ENCODE assay signal across 9 cellular contexts in the genomic region with DNA sequence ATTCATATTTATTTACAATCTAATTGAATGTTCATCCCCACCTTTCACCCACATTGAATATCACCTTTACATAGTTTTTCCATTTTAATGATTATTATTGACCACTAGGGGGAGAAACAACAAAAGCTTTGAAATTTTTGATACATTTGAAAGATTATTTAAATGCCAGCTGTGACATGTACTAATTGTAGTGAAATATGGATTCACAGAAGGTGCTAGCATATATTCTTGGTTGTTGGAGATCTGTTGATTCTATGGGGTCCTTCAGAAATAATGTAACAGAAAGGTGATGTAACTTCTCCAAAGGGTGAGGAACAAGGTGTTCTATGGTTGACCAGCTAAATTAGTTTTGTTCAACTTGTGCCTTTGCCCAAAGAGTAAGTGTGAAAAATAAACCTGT. TPM values are rescaled to one million over a fixed set of nuclear protein-coding genes. Genes with fewer than 3 reads are reported as not detected.
A peak's percentile ranks its signal among the peaks of the same experiment; 100 is the strongest.
DNase-seq lines count a peak whose midpoint lies in the region; ATAC-seq, FAIRE-seq and TF ChIP-seq lines count a peak whose summit lies in the region.
"Had no signal": no experiment of that assay in that cellular context is flagged by ENCODE, and none has a peak within 500 bp of the region (broad histone marks: within the 10 kb centered on the region; RNA-seq: fewer than 3 reads in every experiment).

No MANE protein-coding gene starts in this region.

- peak; percentile 23 for DNase-seq in GM10248 (ENCODE audit: extremely low spot score)
- peak; percentile 37 for DNase-seq in NCI-H1694 (lab: John Stamatoyannopoulos, UW)
- DNase-seq in K562 (ENCODE audit: extremely low read depth in 1 of 4, low spot score in 3 of 4): peak; percentile 9 to 21 (median 14)
- DNase-seq in lung microvascular endothelial cell (ENCODE audit: low read depth in 2 of 2): peak; percentile 24 to 51
- no peak for DNase-seq in activated CD4-positive, alpha-beta T cell treated with anti-CD3 and anti-CD28 coated beads for 4 hours
- DNase-seq in activated naive CD4-positive, alpha-beta T cell (lab: John Stamatoyannopoulos, UW): no peak

- no peaks in the 10 kb centered on the region; a peak in 1 of 5 replicates for H3K27me3 ChIP-seq in K562 (ENCODE audit: control insufficient read depth in 2 of 2, insufficient read depth in 2 of 2, low read length in 2 of 2)

- intact Hi-C loops in K562 (cut with micrococcal nuclease): loop anchor here (5.0 to 10.0 kb wide), 2 partner anchors 275 to 742 kb away; no protein-coding TSS in a partner anchor

- TF ChIP-seq RAD21 in K562 (CRISPR knock-in tag; conservative IDR thresholded peaks at IDR 0.05 in 1 of 2, IDR thresholded peaks at IDR 0.05 in 1 of 2): peak; percentile 41 to 70; a peak in 3 of 4 replicates

- no peak overlapping the region for H3K9ac ChIP-seq in K562 (ENCODE audit: insufficient read depth in 1 of 2, low read depth in 2 of 2, low read length in 2 of 2)

- no peak overlapping the region for H3K4me2 ChIP-seq in K562 (ENCODE audit: insufficient read depth, low read length)

- no peak for ATAC-seq in K562
- ATAC-seq in GM18870 (IDR thresholded peaks at IDR 0.05; ENCODE audit: unreplicated experiment): no peak

- TF ChIP-seq CTCF in GM10248 (IDR thresholded peaks at IDR 0.05; ENCODE audit: control extremely low read depth, extremely low read depth, low read depth, missing control alignments): peak; percentile 48
- TF ChIP-seq CTCF in K562 (IDR thresholded peaks at IDR 0.05 in 2 of 3, conservative IDR thresholded peaks at IDR 0.05 in 1 of 3; ENCODE audit: insufficient read depth in 2 of 3, low read depth in 1 of 3, low read length in 3 of 3): peak in 2 of 3 experiments; percentile 9 to 49; a peak in 3 of 6 replicates

- no peaks in the 10 kb centered on the region for H3K79me2 ChIP-seq in K562 (ENCODE audit: control insufficient read depth, insufficient read depth, low read length)

- in situ Hi-C loops in K562 (cut with MboI): loop anchor here (10.0 to 25.0 kb wide), 2 partner anchors 752 to 955 kb away; no protein-coding TSS in a partner anchor

- H2AFZ ChIP-seq in K562 (ENCODE audit: low read depth, low read length): no peak overlapping the region

- no peaks in the 10 kb centered on the region for H3K9me3 ChIP-seq in K562 (replicated peaks; ENCODE audit: control insufficient read depth, insufficient read depth, low read depth, low read length)

- no peak overlapping the region for H3K4me3 ChIP-seq in K562

- CTCF ChIA-PET in GM10248 (lab: Yijun Ruan, JAX): interaction anchor here (0.7 to 2.7 kb wide), 17 partner anchors 9 to 749 kb away, joined by 3 to 15 read pairs (median 5); a partner anchor contains a TSS
- CTCF ChIA-PET in K562 (lab: Yijun Ruan, JAX; ENCODE audit: low intra/inter-chr PET ratio): interaction anchor here (0.7 kb wide), 1 partner anchor 959 kb away, joined by 4 read pairs; no protein-coding TSS in a partner anchor

- no peak for TF ChIP-seq POLR2A in K562 (conservative IDR thresholded peaks at IDR 0.05)

- no peaks in the 10 kb centered on the region for H3K36me3 ChIP-seq in K562 (ENCODE audit: control insufficient read depth, insufficient read depth, low read length)

- H3K9me1 ChIP-seq in K562 (ENCODE audit: control insufficient read depth, insufficient read depth, low read length): no peaks in the 10 kb centered on the region

- TF ChIP-seq EP300 in K562 (IDR thresholded peaks at IDR 0.05; ENCODE audit: low read length): no peak

- FAIRE-seq in K562 (lab: Jason Lieb, UNC): no peak

- no peak overlapping the region for H3K27ac ChIP-seq in K562 (ENCODE audit: extremely low read depth, low read depth, low read length)

- no peaks in the 10 kb centered on the region for H3K4me1 ChIP-seq in K562 (replicated peaks in 1 of 2; ENCODE audit: control insufficient read depth in 2 of 2, insufficient read depth in 2 of 2, low read length in 2 of 2)

- POLR2A ChIA-PET in GM10248 (lab: Yijun Ruan, JAX): no interaction called here
- POLR2A ChIA-PET in K562 (lab: Yijun Ruan, JAX): interaction anchor here (0.7 kb wide), 1 partner anchor 91 kb away, joined by 3 read pairs; no protein-coding TSS in a partner anchor

- no peaks in the 10 kb centered on the region for H4K20me1 ChIP-seq in K562 (replicated peaks; ENCODE audit: control insufficient read depth, insufficient read depth, low read length)

- BruUV-seq in K562 (replicated peaks; lab: Mats Ljungman, UMichigan): no TSS peak

TF ChIP-seq in K562, 482 proteins besides CTCF, POLR2A, EP300 and RAD21 (continues in another document):
- TF ChIP-seq SMARCB1 (IDR thresholded peaks at IDR 0.05; ENCODE audit: insufficient read length, low read depth) (no peak), HDGF (IDR thresholded peaks at IDR 0.05) (no peak), ZNF347 (CRISPR knock-in tag; IDR thresholded peaks at IDR 0.05; ENCODE audit: low read depth) (no peak)
- TF ChIP-seq, protein P1, sequence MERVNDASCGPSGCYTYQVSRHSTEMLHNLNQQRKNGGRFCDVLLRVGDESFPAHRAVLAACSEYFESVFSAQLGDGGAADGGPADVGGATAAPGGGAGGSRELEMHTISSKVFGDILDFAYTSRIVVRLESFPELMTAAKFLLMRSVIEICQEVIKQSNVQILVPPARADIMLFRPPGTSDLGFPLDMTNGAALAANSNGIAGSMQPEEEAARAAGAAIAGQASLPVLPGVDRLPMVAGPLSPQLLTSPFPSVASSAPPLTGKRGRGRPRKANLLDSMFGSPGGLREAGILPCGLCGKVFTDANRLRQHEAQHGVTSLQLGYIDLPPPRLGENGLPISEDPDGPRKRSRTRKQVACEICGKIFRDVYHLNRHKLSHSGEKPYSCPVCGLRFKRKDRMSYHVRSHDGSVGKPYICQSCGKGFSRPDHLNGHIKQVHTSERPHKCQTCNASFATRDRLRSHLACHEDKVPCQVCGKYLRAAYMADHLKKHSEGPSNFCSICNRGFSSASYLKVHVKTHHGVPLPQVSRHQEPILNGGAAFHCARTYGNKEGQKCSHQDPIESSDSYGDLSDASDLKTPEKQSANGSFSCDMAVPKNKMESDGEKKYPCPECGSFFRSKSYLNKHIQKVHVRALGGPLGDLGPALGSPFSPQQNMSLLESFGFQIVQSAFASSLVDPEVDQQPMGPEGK (CRISPR knock-in tag; IDR thresholded peaks at IDR 0.05; ENCODE audit: borderline replicate concordance): no peak

RNA-seq across cellular contexts. Expression of a gene that starts 22.4 kb away (rescaled TPM):
- total RNA-seq in K562 (2011; cell fraction: chromatin; rRNA removed; ENCODE audit: low replicate concordance): not detected in 2 replicates
- total RNA-seq in K562 (2011; cell fraction: nucleolus; rRNA removed): not detected in 2 replicates
- total RNA-seq in K562 (2011; cell fraction: nucleoplasm; rRNA removed): not detected in 2 replicates
- total RNA-seq in K562 (2014; rRNA removed): not detected in 2 replicates
- not detected in 2 replicates for total RNA-seq in K562 (2014; rRNA removed; fragmentation: Illumina TruSeq; extraction: Trizol)
- not detected in 2 replicates for total RNA-seq in K562 (2015; rRNA removed; fragmentation: Illumina TruSeq; extraction: Trizol)
- not detected in 2 replicates for total RNA-seq in K562 (2021)
- polyA plus RNA-seq in K562 (2011; rRNA removed): not detected in 2 replicates
- polyA plus RNA-seq in K562 (2011; cell fraction: cytosol; rRNA removed): not detected in 2 replicates
- not detected in 2 replicates for polyA plus RNA-seq in K562 (2011; cell fraction: nucleus; rRNA removed)
- not detected in 2 replicates for polyA plus RNA-seq in K562 (2012)
- polyA plus RNA-seq in K562 (2014; fragmentation: Illumina TruSeq; extraction: Trizol): not detected in 2 replicates
- polyA plus RNA-seq in K562 (2014; fragmentation: Nextera tagmentation; extraction: Ambion mirVana): not detected
- polyA plus RNA-seq in K562 (2014; rRNA removed): not detected in 2 replicates
- polyA minus RNA-seq in K562 (2011; rRNA and poly(A)+ RNA removed): not detected in 2 replicates
- not detected in 2 replicates for polyA minus RNA-seq in K562 (2011; cell fraction: cytosol; rRNA and poly(A)+ RNA removed)
- polyA minus RNA-seq in K562 (2011; cell fraction: nucleus; rRNA and poly(A)+ RNA removed): not detected in 2 replicates
- not detected in 2 replicates for total RNA-seq in lung microvascular endothelial cell
- total RNA-seq: skeletal muscle tissue; T-helper 2 cell treated with Interferon-gamma antibody and Interleukin-4, amounts not matched to agents 100 ng/mL and 5 ng/mL, for 36 hours had no signal

RNA-seq across cellular contexts. Expression of a gene that starts 51.0 kb away (rescaled TPM):
- total RNA-seq in K562 (2011; cell fraction: chromatin; rRNA removed; ENCODE audit: low replicate concordance): 14.5 and 26.8 TPM in 2 replicates
- 7.5 and 8.6 TPM in 2 replicates for total RNA-seq in K562 (2011; cell fraction: nucleolus; rRNA removed)
- total RNA-seq in K562 (2011; cell fraction: nucleoplasm; rRNA removed): 12.7 and 16.0 TPM in 2 replicates
- total RNA-seq in K562 (2014; rRNA removed) (4.5 and 5.4 TPM in 2 replicates), K562 (2014; rRNA removed; fragmentation: Illumina TruSeq; extraction: Trizol) (8.7 and 9.6 TPM in 2 replicates), K562 (2015; rRNA removed; fragmentation: Illumina TruSeq; extraction: Trizol) (6.5 and 7.8 TPM in 2 replicates), K562 (2021) (5.5 and 6.6 TPM in 2 replicates), lung microvascular endothelial cell (2.4 and 3.7 TPM in 2 replicates)
- polyA plus RNA-seq in K562 (2011; rRNA removed) (5.9 and 7.7 TPM in 2 replicates), K562 (2014; fragmentation: Illumina TruSeq; extraction: Trizol) (4.8 and 5.8 TPM in 2 replicates), K562 (2014; fragmentation: Nextera tagmentation; extraction: Ambion mirVana) (1 to 10 TPM; 3.2 to 3.6 TPM), K562 (2014; rRNA removed) (4.7 and 6.1 TPM in 2 replicates)
- 1.5 and 3.4 TPM in 2 replicates for polyA plus RNA-seq in K562 (2011; cell fraction: cytosol; rRNA removed)
- 2.1 TPM in 2 replicates for polyA plus RNA-seq in K562 (2011; cell fraction: nucleus; rRNA removed)
- polyA plus RNA-seq in K562 (2012): 3.7 and 4.3 TPM in 2 replicates
- 10.0 and 15.6 TPM in 2 replicates for polyA minus RNA-seq in K562 (2011; rRNA and poly(A)+ RNA removed)
- polyA minus RNA-seq in K562 (2011; cell fraction: cytosol; rRNA and poly(A)+ RNA removed): 1.9 and 4.0 TPM in 2 replicates
- polyA minus RNA-seq in K562 (2011; cell fraction: nucleus; rRNA and poly(A)+ RNA removed): 8.3 and 16.9 TPM in 2 replicates

RNA-seq across cellular contexts. Expression of a gene that starts 52.9 kb away (rescaled TPM):
- total RNA-seq in K562 (2011; cell fraction: chromatin; rRNA removed; ENCODE audit: low replicate concordance): 4.3 and 9.8 TPM in 2 replicates
- 8.8 and 10.3 TPM in 2 replicates for total RNA-seq in K562 (2011; cell fraction: nucleolus; rRNA removed)
- 9.5 and 18.9 TPM in 2 replicates for total RNA-seq in K562 (2011; cell fraction: nucleoplasm; rRNA removed)
- 24.1 and 30.5 TPM in 2 replicates for total RNA-seq in K562 (2014; rRNA removed)
- 16.7 and 17.9 TPM in 2 replicates for total RNA-seq in K562 (2014; rRNA removed; fragmentation: Illumina TruSeq; extraction: Trizol)
- 17.0 and 18.2 TPM in 2 replicates for total RNA-seq in K562 (2015; rRNA removed; fragmentation: Illumina TruSeq; extraction: Trizol)
- total RNA-seq in K562 (2021): 15.2 and 16.6 TPM in 2 replicates
- 9.8 and 13.4 TPM in 2 replicates for polyA plus RNA-seq in K562 (2011; rRNA removed)
- 15.2 and 20.1 TPM in 2 replicates for polyA plus RNA-seq in K562 (2011; cell fraction: cytosol; rRNA removed)
- 3.4 and 5.6 TPM in 2 replicates for polyA plus RNA-seq in K562 (2011; cell fraction: nucleus; rRNA removed)
- 8.2 and 12.3 TPM in 2 replicates for polyA plus RNA-seq in K562 (2012)
- polyA plus RNA-seq in K562 (2014; fragmentation: Illumina TruSeq; extraction: Trizol): 13.4 and 15.4 TPM in 2 replicates
- polyA plus RNA-seq in K562 (2014; fragmentation: Nextera tagmentation; extraction: Ambion mirVana): 1 to 10 TPM; 3.8 to 4.8 TPM
- 16.0 and 19.4 TPM in 2 replicates for polyA plus RNA-seq in K562 (2014; rRNA removed)
- 18.4 and 23.4 TPM in 2 replicates for polyA minus RNA-seq in K562 (2011; rRNA and poly(A)+ RNA removed)
- 8.7 and 14.1 TPM in 2 replicates for polyA minus RNA-seq in K562 (2011; cell fraction: cytosol; rRNA and poly(A)+ RNA removed)
- polyA minus RNA-seq in K562 (2011; cell fraction: nucleus; rRNA and poly(A)+ RNA removed): 9.3 and 12.3 TPM in 2 replicates
- total RNA-seq in lung microvascular endothelial cell: 16.1 and 19.8 TPM in 2 replicates

Comparison
In these comparisons a context has a peak if more than half of its experiments do, and no peak if none do; other contexts are left out.
1. DNase-seq: peak in GM10248 (single experiment), NCI-H1694 (single experiment), K562 (4 of 4) and lung microvascular endothelial cell (2 of 2); none in activated CD4-positive, alpha-beta T cell treated with anti-CD3 and anti-CD28 coated beads for 4 hours (0 of 2) and activated naive CD4-positive, alpha-beta T cell (0 of 4).